In the genomic region with DNA sequence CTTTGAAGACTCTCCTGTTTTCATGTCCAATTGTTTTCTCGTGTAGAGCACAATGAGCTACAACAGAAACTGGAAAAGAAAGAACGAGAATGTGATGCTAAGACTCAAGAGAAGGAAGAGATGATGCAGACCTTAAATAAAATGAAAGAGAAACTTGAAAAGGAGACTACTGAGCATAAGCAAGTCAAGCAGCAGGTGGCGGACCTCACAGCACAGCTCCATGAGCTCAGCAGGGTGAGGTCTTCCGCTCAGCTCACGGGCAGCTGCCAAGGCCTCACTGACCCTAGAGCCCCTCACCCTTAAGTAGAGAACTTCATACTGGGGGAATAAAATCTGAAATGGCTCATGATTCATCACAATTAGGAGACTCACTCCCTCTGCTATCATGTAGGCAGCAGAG, we compare ENCODE assay signal across 11 cellular contexts.
DNase-seq lines count a peak whose midpoint lies in the region; ATAC-seq and TF ChIP-seq lines count a peak whose summit lies in the region.
"Had no signal": no experiment of that assay in that cellular context is flagged by ENCODE, and none has a peak within 500 bp of the region (broad histone marks: within the 10 kb centered on the region; RNA-seq: fewer than 3 reads in every experiment).

No MANE protein-coding gene starts in this region.

- H3K27ac ChIP-seq in endodermal cell (ENCODE audit: low read depth, low read length) = no peak overlapping the region
- peak overlapping the region; percentile 67 for H3K27ac ChIP-seq in upper lobe of right lung
- H3K27ac ChIP-seq: 22Rv1 had no signal

- no peak overlapping the region for H3K4me3 Mint-ChIP-seq in activated naive CD8-positive, alpha-beta T cell treated with anti-CD3 and anti-CD28 coated beads, Interleukin-2, amount 10 ng/mL, durations not matched to agents 7 days and 5 days
- H3K4me3 Mint-ChIP-seq in activated naive CD8-positive, alpha-beta T cell treated with anti-CD3 and anti-CD28 coated beads for 36 hours = no peak overlapping the region
- H3K4me3 Mint-ChIP-seq in endodermal cell = no peak overlapping the region

- no peak for TF ChIP-seq CTCF in endodermal cell (conservative IDR thresholded peaks at IDR 0.05)
- TF ChIP-seq CTCF in upper lobe of right lung (IDR thresholded peaks at IDR 0.05) = no peak

- no peaks in the 10 kb centered on the region for H3K4me1 ChIP-seq in endodermal cell (ENCODE audit: control insufficient read depth, insufficient read depth, low read length)
- H3K4me1 ChIP-seq in upper lobe of right lung = peaks cover 27% of the 10 kb centered on the region

- no peak for ATAC-seq in activated naive CD8-positive, alpha-beta T cell treated with anti-CD3 and anti-CD28 coated beads, Interleukin-2, amount 10 ng/mL, durations not matched to agents 7 days and 5 days (ENCODE audit: low read depth)
- peak; percentile 58 for ATAC-seq in HG03139 (IDR thresholded peaks at IDR 0.05; ENCODE audit: unreplicated experiment)
- peak; percentile 28 for ATAC-seq in upper lobe of right lung
- ATAC-seq in HG03045 (IDR thresholded peaks at IDR 0.05; ENCODE audit: unreplicated experiment) = no peak

- no peak for DNase-seq in activated naive CD8-positive, alpha-beta T cell treated with anti-CD3 and anti-CD28 coated beads, Interleukin-2, amount 10 ng/mL, durations not matched to agents 7 days and 5 days
- DNase-seq in activated naive CD8-positive, alpha-beta T cell treated with anti-CD3 and anti-CD28 coated beads for 36 hours = no peak
- DNase-seq in endodermal cell (peak; percentile 52), upper lobe of right lung (no peak), GOT3 (lab: John Stamatoyannopoulos, UW) (no peak), NOMO-1 (lab: John Stamatoyannopoulos, UW; ENCODE audit: unreplicated experiment in 2 of 2) (no peak)
- DNase-seq: MV-4-11, NCI-H82 had no signal

- H3K36me3 ChIP-seq in endodermal cell (ENCODE audit: control insufficient read depth, insufficient read depth, low read length) (peaks cover 93% of the 10 kb centered on the region), upper lobe of right lung (peaks cover 30% of the 10 kb centered on the region)

- POLR2A ChIA-PET in activated naive CD8-positive, alpha-beta T cell treated with anti-CD3 and anti-CD28 coated beads, Interleukin-2, amount 10 ng/mL, durations not matched to agents 7 days and 5 days (lab: Charles Lee) = interaction anchor here (1.0 kb wide), 1 partner anchor 919 kb away, joined by 3 read pairs; a partner anchor contains a TSS

- WGBS in endodermal cell (ENCODE audit: insufficient coverage in 1 of 2, insufficient read length in 1 of 2), 2 experiments = 89 to 90% methylated on average over 3 to 5 of the region's 5 CpGs

- no peaks in the 10 kb centered on the region for H3K27me3 ChIP-seq in endodermal cell (ENCODE audit: control insufficient read depth, insufficient read depth, low read length, poor library complexity, severe bottlenecking)
- no peaks in the 10 kb centered on the region for H3K27me3 ChIP-seq in upper lobe of right lung

- H3K9me3 ChIP-seq in endodermal cell (ENCODE audit: control insufficient read depth, low read length) (peaks cover 17% of the 10 kb centered on the region), upper lobe of right lung (no peaks in the 10 kb centered on the region)

- no peak overlapping the region for H3K4me3 ChIP-seq in endodermal cell (ENCODE audit: low read length)
- no peak overlapping the region for H3K4me3 ChIP-seq in upper lobe of right lung

- intact Hi-C loops in upper lobe of right lung (cut with DNase I) = no loop called here

- H3K9me3 Mint-ChIP-seq in activated naive CD8-positive, alpha-beta T cell treated with anti-CD3 and anti-CD28 coated beads, Interleukin-2, amount 10 ng/mL, durations not matched to agents 7 days and 5 days = no peaks in the 10 kb centered on the region
- no peaks in the 10 kb centered on the region for H3K9me3 Mint-ChIP-seq in activated naive CD8-positive, alpha-beta T cell treated with anti-CD3 and anti-CD28 coated beads for 36 hours
- H3K9me3 Mint-ChIP-seq in endodermal cell = no peaks in the 10 kb centered on the region

- peaks cover 39% of the 10 kb centered on the region for H3K36me3 Mint-ChIP-seq in activated naive CD8-positive, alpha-beta T cell treated with anti-CD3 and anti-CD28 coated beads, Interleukin-2, amount 10 ng/mL, durations not matched to agents 7 days and 5 days
- peaks cover 15% of the 10 kb centered on the region for H3K36me3 Mint-ChIP-seq in activated naive CD8-positive, alpha-beta T cell treated with anti-CD3 and anti-CD28 coated beads for 36 hours
- peaks cover 58% of the 10 kb centered on the region for H3K36me3 Mint-ChIP-seq in endodermal cell (ENCODE audit: low read depth)

- peaks cover 11% of the 10 kb centered on the region for H3K4me1 Mint-ChIP-seq in activated naive CD8-positive, alpha-beta T cell treated with anti-CD3 and anti-CD28 coated beads, Interleukin-2, amount 10 ng/mL, durations not matched to agents 7 days and 5 days
- peaks cover 2% of the 10 kb centered on the region for H3K4me1 Mint-ChIP-seq in activated naive CD8-positive, alpha-beta T cell treated with anti-CD3 and anti-CD28 coated beads for 36 hours
- H3K4me1 Mint-ChIP-seq in endodermal cell = peaks cover 24% of the 10 kb centered on the region

- H3K27ac Mint-ChIP-seq in activated naive CD8-positive, alpha-beta T cell treated with anti-CD3 and anti-CD28 coated beads, Interleukin-2, amount 10 ng/mL, durations not matched to agents 7 days and 5 days = peak overlapping the region; percentile 60
- no peak overlapping the region for H3K27ac Mint-ChIP-seq in activated naive CD8-positive, alpha-beta T cell treated with anti-CD3 and anti-CD28 coated beads for 36 hours
- H3K27ac Mint-ChIP-seq in endodermal cell = no peak overlapping the region

- no peaks in the 10 kb centered on the region for H3K27me3 Mint-ChIP-seq in activated naive CD8-positive, alpha-beta T cell treated with anti-CD3 and anti-CD28 coated beads, Interleukin-2, amount 10 ng/mL, durations not matched to agents 7 days and 5 days
- no peaks in the 10 kb centered on the region for H3K27me3 Mint-ChIP-seq in activated naive CD8-positive, alpha-beta T cell treated with anti-CD3 and anti-CD28 coated beads for 36 hours
- no peaks in the 10 kb centered on the region for H3K27me3 Mint-ChIP-seq in endodermal cell (ENCODE audit: insufficient read depth)

- no peak overlapping the region for H3K9ac ChIP-seq in endodermal cell (ENCODE audit: extremely low read depth, low read length, poor library complexity, severe bottlenecking)

Comparison
In these comparisons a context has a peak if more than half of its experiments do, and no peak if none do; other contexts are left out.
1. ATAC-seq: peak in HG03139 (single experiment) and upper lobe of right lung (single experiment); none in activated naive CD8-positive, alpha-beta T cell treated with anti-CD3 and anti-CD28 coated beads, Interleukin-2, amount 10 ng/mL, durations not matched to agents 7 days and 5 days (single experiment) and HG03045 (single experiment).